9 cellular contexts compared by ENCODE assay signal in the genomic region with DNA sequence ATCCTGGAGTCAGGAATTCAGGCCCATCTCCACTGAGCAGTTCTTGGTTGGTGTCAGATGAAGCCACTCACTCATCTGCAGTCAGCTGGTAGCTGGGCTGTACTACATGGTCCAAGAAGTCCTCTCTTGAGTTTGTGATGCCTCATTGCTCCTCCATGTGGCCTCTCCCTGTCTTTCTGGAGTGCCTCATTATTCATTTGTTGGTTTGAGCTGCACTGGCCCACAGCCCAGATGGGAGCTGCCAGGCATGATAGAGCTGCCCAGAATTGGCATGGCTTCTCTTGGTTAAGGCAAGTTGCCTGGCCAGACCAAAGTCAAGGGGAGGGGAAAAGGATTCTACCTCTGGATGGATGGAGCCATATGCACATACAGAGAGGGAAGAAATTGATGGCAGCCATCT. TPM values are rescaled to one million over a fixed set of nuclear protein-coding genes. Genes with fewer than 3 reads are reported as not detected.
DNase-seq lines count a peak whose midpoint lies in the region; ATAC-seq and TF ChIP-seq lines count a peak whose summit lies in the region.
"Had no signal": no experiment of that assay in that cellular context is flagged by ENCODE, and none has a peak within 500 bp of the region (broad histone marks: within the 10 kb centered on the region; RNA-seq: fewer than 3 reads in every experiment).

No MANE protein-coding gene starts in this region.

- TF ChIP-seq RAD21 in SK-N-SH (IDR thresholded peaks at IDR 0.05; ENCODE audit: low read length), result no peak

- H3K9me3 ChIP-seq in SK-N-SH, result no peaks in the 10 kb centered on the region

- no peak for ATAC-seq in HG03135 (IDR thresholded peaks at IDR 0.05; ENCODE audit: unreplicated experiment)
- no peak for ATAC-seq in activated CD4-positive, CD25-positive, alpha-beta regulatory T cell treated with anti-CD3 and anti-CD28 coated beads, Interleukin-2, amount 50 U/mL, for 24 hours
- no peak for ATAC-seq in HG02678 (IDR thresholded peaks at IDR 0.05; ENCODE audit: unreplicated experiment)

- H3K36me3 ChIP-seq in SK-N-SH (replicated peaks in 1 of 2; ENCODE audit: control insufficient read depth in 1 of 2, insufficient read depth in 2 of 2, low read length in 1 of 2), result peaks cover 48 to 51% of the 10 kb centered on the region in 2 experiments

- H3K9me2 ChIP-seq in SK-N-SH, result no peaks in the 10 kb centered on the region

- no peak overlapping the region for H2AFZ ChIP-seq in SK-N-SH (ENCODE audit: low read depth)

- no peaks in the 10 kb centered on the region for H3K27me3 Mint-ChIP-seq in T-helper 2 cell treated with Interferon-gamma antibody and Interleukin-4, amounts not matched to agents 5 μg/mL and 100 μg/mL, for 36 hours (ENCODE audit: low read depth)
- H3K27me3 Mint-ChIP-seq: CD8-positive, alpha-beta memory T cell had no signal

- CTCF ChIA-PET in SK-N-SH (lab: Yijun Ruan, JAX), result no interaction called here

- H3K27me3 ChIP-seq in SK-N-SH (ENCODE audit: insufficient read depth), result no peaks in the 10 kb centered on the region

- H3F3A ChIP-seq in SK-N-SH (replicated peaks; ENCODE audit: insufficient read depth), result peaks cover 30% of the 10 kb centered on the region

- H3K9ac ChIP-seq in SK-N-SH, result no peak overlapping the region

- no peak overlapping the region for H3K27ac ChIP-seq in SK-N-SH (ENCODE audit: low read depth in 2 of 2, low read length in 1 of 2)

- H3K36me3 Mint-ChIP-seq in T-helper 2 cell treated with Interferon-gamma antibody and Interleukin-4, amounts not matched to agents 5 μg/mL and 100 μg/mL, for 36 hours (ENCODE audit: low read depth), result peaks cover 44% of the 10 kb centered on the region

- H3K27ac Mint-ChIP-seq in T-helper 2 cell treated with Interferon-gamma antibody and Interleukin-4, amounts not matched to agents 5 μg/mL and 100 μg/mL, for 36 hours, result no peak overlapping the region
- H3K27ac Mint-ChIP-seq: CD8-positive, alpha-beta memory T cell had no signal

- H4K20me1 ChIP-seq in SK-N-SH (ENCODE audit: insufficient read depth), result no peaks in the 10 kb centered on the region

- H3K9me3 Mint-ChIP-seq in T-helper 2 cell treated with Interferon-gamma antibody and Interleukin-4, amounts not matched to agents 5 μg/mL and 100 μg/mL, for 36 hours, result no peaks in the 10 kb centered on the region
- H3K9me3 Mint-ChIP-seq: CD8-positive, alpha-beta memory T cell had no signal

- POLR2A ChIA-PET in SK-N-SH (lab: Yijun Ruan, JAX), result interaction anchor here (1.2 kb wide), 1 partner anchor 8 kb away, joined by 3 read pairs; the partner anchor contains the start of genes MRPS27 and PTCD2

- peak; percentile 94 for DNase-seq in ACHN
- peak; percentile 79 for DNase-seq in HT1080 (ENCODE audit: low read depth)
- DNase-seq in SK-N-SH, result peak; percentile 12
- peak; percentile 84 for DNase-seq in cardiac septum (ENCODE audit: low spot score)
- DNase-seq in T-helper 2 cell treated with Interferon-gamma antibody and Interleukin-4, amounts not matched to agents 5 μg/mL and 100 μg/mL, for 36 hours (ENCODE audit: low spot score), result no peak
- DNase-seq: CD8-positive, alpha-beta memory T cell had no signal

- H3K79me2 ChIP-seq in SK-N-SH (ENCODE audit: insufficient read depth), result 0 out of 2 replicates have a peak, but pooled peaks cover 5% of the 10 kb centered on the region

- TF ChIP-seq CTCF in SK-N-SH (IDR thresholded peaks at IDR 0.05), result peak; percentile 15; the same call in 1 of the 2 replicates

- no peak overlapping the region for H3K4me3 Mint-ChIP-seq in T-helper 2 cell treated with Interferon-gamma antibody and Interleukin-4, amounts not matched to agents 5 μg/mL and 100 μg/mL, for 36 hours
- H3K4me3 Mint-ChIP-seq: CD8-positive, alpha-beta memory T cell had no signal

- TF ChIP-seq EP300 in SK-N-SH (IDR thresholded peaks at IDR 0.05; ENCODE audit: borderline replicate concordance in 1 of 2, low read depth in 1 of 2, low read length in 1 of 2), result peak in 1 of 2 experiments; percentile 51; a peak in 1 of 4 replicates

- intact Hi-C loops in cardiac septum (cut with DNase I), result no loop called here

- H3K4me2 ChIP-seq in SK-N-SH, result no peak overlapping the region

- in situ Hi-C loops in ACHN (cut with HindIII; ENCODE audit: low pct_ligation_motif_present, low pct_unique_long_range_greater_than_20kb, low sequenced_read_pairs), result no loop called here

- H3K4me3 ChIP-seq in SK-N-SH (ENCODE audit: low read depth in 2 of 2, low read length in 1 of 2), result no peak overlapping the region

- H3K4me1 Mint-ChIP-seq in T-helper 2 cell treated with Interferon-gamma antibody and Interleukin-4, amounts not matched to agents 5 μg/mL and 100 μg/mL, for 36 hours (ENCODE audit: low read depth), result peaks cover 3% of the 10 kb centered on the region

- H3K4me1 ChIP-seq in SK-N-SH (ENCODE audit: control insufficient read depth in 1 of 2, insufficient read depth in 2 of 2, low read depth in 1 of 2, low read length in 1 of 2), result peaks cover 7 to 10% of the 10 kb centered on the region in 2 experiments; a peak in 2 of 4 replicates

TF ChIP-seq in SK-N-SH, 30 proteins besides CTCF, POLR2A, EP300 and RAD21 (continues in another document):
- TF ChIP-seq MXI1 (IDR thresholded peaks at IDR 0.05; ENCODE audit: low read depth, low read length), result no peak
- no peak for TF ChIP-seq GATA2 (CRISPR knock-in tag; IDR thresholded peaks at IDR 0.05)
- TF ChIP-seq ELF1 (IDR thresholded peaks at IDR 0.05), result no peak
- TF ChIP-seq, protein P1, sequence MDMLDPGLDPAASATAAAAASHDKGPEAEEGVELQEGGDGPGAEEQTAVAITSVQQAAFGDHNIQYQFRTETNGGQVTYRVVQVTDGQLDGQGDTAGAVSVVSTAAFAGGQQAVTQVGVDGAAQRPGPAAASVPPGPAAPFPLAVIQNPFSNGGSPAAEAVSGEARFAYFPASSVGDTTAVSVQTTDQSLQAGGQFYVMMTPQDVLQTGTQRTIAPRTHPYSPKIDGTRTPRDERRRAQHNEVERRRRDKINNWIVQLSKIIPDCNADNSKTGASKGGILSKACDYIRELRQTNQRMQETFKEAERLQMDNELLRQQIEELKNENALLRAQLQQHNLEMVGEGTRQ (IDR thresholded peaks at IDR 0.05; ENCODE audit: borderline replicate concordance, low read depth, low read length), result no peak
- peak; percentile 71; the same call in 1 of the 2 replicates for TF ChIP-seq MAX (IDR thresholded peaks at IDR 0.05; ENCODE audit: low read depth)
- TF ChIP-seq GABPA (IDR thresholded peaks at IDR 0.05; ENCODE audit: low read depth), result no peak
- TF ChIP-seq NFIC (IDR thresholded peaks at IDR 0.05; ENCODE audit: borderline replicate concordance), result peak; percentile 91
- TF ChIP-seq, protein P2, sequence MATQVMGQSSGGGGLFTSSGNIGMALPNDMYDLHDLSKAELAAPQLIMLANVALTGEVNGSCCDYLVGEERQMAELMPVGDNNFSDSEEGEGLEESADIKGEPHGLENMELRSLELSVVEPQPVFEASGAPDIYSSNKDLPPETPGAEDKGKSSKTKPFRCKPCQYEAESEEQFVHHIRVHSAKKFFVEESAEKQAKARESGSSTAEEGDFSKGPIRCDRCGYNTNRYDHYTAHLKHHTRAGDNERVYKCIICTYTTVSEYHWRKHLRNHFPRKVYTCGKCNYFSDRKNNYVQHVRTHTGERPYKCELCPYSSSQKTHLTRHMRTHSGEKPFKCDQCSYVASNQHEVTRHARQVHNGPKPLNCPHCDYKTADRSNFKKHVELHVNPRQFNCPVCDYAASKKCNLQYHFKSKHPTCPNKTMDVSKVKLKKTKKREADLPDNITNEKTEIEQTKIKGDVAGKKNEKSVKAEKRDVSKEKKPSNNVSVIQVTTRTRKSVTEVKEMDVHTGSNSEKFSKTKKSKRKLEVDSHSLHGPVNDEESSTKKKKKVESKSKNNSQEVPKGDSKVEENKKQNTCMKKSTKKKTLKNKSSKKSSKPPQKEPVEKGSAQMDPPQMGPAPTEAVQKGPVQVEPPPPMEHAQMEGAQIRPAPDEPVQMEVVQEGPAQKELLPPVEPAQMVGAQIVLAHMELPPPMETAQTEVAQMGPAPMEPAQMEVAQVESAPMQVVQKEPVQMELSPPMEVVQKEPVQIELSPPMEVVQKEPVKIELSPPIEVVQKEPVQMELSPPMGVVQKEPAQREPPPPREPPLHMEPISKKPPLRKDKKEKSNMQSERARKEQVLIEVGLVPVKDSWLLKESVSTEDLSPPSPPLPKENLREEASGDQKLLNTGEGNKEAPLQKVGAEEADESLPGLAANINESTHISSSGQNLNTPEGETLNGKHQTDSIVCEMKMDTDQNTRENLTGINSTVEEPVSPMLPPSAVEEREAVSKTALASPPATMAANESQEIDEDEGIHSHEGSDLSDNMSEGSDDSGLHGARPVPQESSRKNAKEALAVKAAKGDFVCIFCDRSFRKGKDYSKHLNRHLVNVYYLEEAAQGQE (IDR thresholded peaks at IDR 0.05; ENCODE audit: low read depth, low read length), result no peak
- TF ChIP-seq TEAD4 (IDR thresholded peaks at IDR 0.05; ENCODE audit: borderline replicate concordance, insufficient read depth), result no peak

RNA-seq across cellular contexts. Expression of gene PTCD2, which starts 8.0 kb away (rescaled TPM):
- total RNA-seq in HT1080 (2014; rRNA removed; shearing (Covaris generic)), result 13.4 and 15.6 TPM in 2 replicates
- 15.2 and 16.5 TPM in 2 replicates for polyA plus RNA-seq in HT1080 (2015; cell fraction: cytosol; rRNA removed)
- 27.3 and 32.2 TPM in 2 replicates for polyA plus RNA-seq in HT1080 (2015; cell fraction: nucleus; rRNA removed)
- 6.7 and 8.6 TPM in 2 replicates for polyA plus RNA-seq in SK-N-SH (2012; rRNA removed)
- polyA plus RNA-seq in SK-N-SH (2012; cell fraction: cytosol; rRNA removed), result 8.0 and 8.9 TPM in 2 replicates
- polyA plus RNA-seq in SK-N-SH (2012; cell fraction: nucleus; rRNA removed), result 7.1 and 13.0 TPM in 2 replicates
- 17.3 TPM for total RNA-seq in cardiac septum

RNA-seq across cellular contexts. Expression of gene MRPS27, which starts 8.1 kb away (rescaled TPM):
- 130 and 131 TPM in 2 replicates for total RNA-seq in HT1080 (2014; rRNA removed; shearing (Covaris generic))
- 105 and 120 TPM in 2 replicates for polyA plus RNA-seq in HT1080 (2015; cell fraction: cytosol; rRNA removed)
- 93.3 and 98.1 TPM in 2 replicates for polyA plus RNA-seq in HT1080 (2015; cell fraction: nucleus; rRNA removed)
- 37.5 and 48.2 TPM in 2 replicates for polyA plus RNA-seq in SK-N-SH (2012; rRNA removed)
- 39.8 and 47.0 TPM in 2 replicates for polyA plus RNA-seq in SK-N-SH (2012; cell fraction: cytosol; rRNA removed)
- 38.6 and 42.4 TPM in 2 replicates for polyA plus RNA-seq in SK-N-SH (2012; cell fraction: nucleus; rRNA removed)
- 60.4 TPM for total RNA-seq in cardiac septum
